In genomic region chr18:77181950-77182707, GRCh38 we compare ENCODE assay signal across 30 cellular contexts.
"Had no signal": no experiment of that assay in that cellular context is flagged by ENCODE, and none has a peak within 500 bp of the region (broad histone marks: within the 10 kb centered on the region; RNA-seq: fewer than 3 reads in every experiment).

No MANE protein-coding gene starts in this region.

- H3K27ac ChIP-seq: breast epithelium, dorsolateral prefrontal cortex, gastrocnemius medialis, lower lobe of right lung, parathyroid adenoma, thyroid gland, upper lobe of right lung had no signal

- H3K4me1 ChIP-seq: breast epithelium, gastrocnemius medialis, lower lobe of right lung, parathyroid adenoma, upper lobe of right lung had no signal

- H3K9me3 Mint-ChIP-seq: activated B cell treated with CpG ODN at 0.5 μM for 24 hours; central memory CD8-positive, alpha-beta T cell; effector memory CD8-positive, alpha-beta T cell had no signal

- H3K36me3 Mint-ChIP-seq: activated CD4-positive, alpha-beta memory T cell treated with anti-CD3 and anti-CD28 coated beads for 36 hours; activated naive CD8-positive, alpha-beta T cell treated with anti-CD3 and anti-CD28 coated beads for 36 hours had no signal

- H3K27me3 Mint-ChIP-seq: activated CD4-positive, alpha-beta memory T cell treated with anti-CD3 and anti-CD28 coated beads for 36 hours; activated naive CD8-positive, alpha-beta T cell treated with anti-CD3 and anti-CD28 coated beads for 36 hours; central memory CD8-positive, alpha-beta T cell; effector memory CD8-positive, alpha-beta T cell had no signal

- FAIRE-seq: colon, endothelial cell of umbilical vein, islet of Langerhans had no signal

- H3K36me3 ChIP-seq: breast epithelium, gastrocnemius medialis, lower lobe of right lung, thyroid gland, upper lobe of right lung had no signal

- H3K4me3 Mint-ChIP-seq: activated B cell treated with CpG ODN at 0.5 μM for 24 hours; activated CD4-positive, alpha-beta memory T cell treated with anti-CD3 and anti-CD28 coated beads for 36 hours; activated naive CD8-positive, alpha-beta T cell treated with anti-CD3 and anti-CD28 coated beads for 36 hours; central memory CD8-positive, alpha-beta T cell; effector memory CD8-positive, alpha-beta T cell; nephron progenitor cell had no signal

- H3K4me1 Mint-ChIP-seq: activated B cell treated with CpG ODN at 0.5 μM for 24 hours; activated naive CD8-positive, alpha-beta T cell treated with anti-CD3 and anti-CD28 coated beads for 36 hours; central memory CD8-positive, alpha-beta T cell; nephron progenitor cell had no signal

- H3K4me3 ChIP-seq: breast epithelium, dorsolateral prefrontal cortex, gastrocnemius medialis, lower lobe of right lung, mucosa of descending colon, thyroid gland, upper lobe of right lung had no signal

- ATAC-seq: effector memory CD8-positive, alpha-beta T cell; esophagus mucosa; gastrocnemius medialis; lower lobe of right lung; mucosa of descending colon; right cardiac atrium; stimulated activated naive CD8-positive, alpha-beta T cell treated with anti-CD3 and anti-CD28 coated beads, Interleukin-15, Interleukin-2, amounts not matched to agents 100 U/mL and 50 U/mL, for 24 hours; upper lobe of right lung had no signal

- DNase-seq: activated B cell treated with CpG ODN at 0.5 μM for 24 hours; activated CD4-positive, alpha-beta memory T cell treated with anti-CD3 and anti-CD28 coated beads for 36 hours; activated CD4-positive, alpha-beta T cell treated with anti-CD3 and anti-CD28 coated beads for 48 hours; activated naive CD4-positive, alpha-beta T cell treated with Interleukin-2 at 50 U/mL for 16 hours; activated naive CD8-positive, alpha-beta T cell treated with anti-CD3 and anti-CD28 coated beads for 36 hours; activated T-cell treated with anti-CD3 and anti-CD28 coated beads, Interleukin-2, amount 50 U/mL, for 48 hours; amniotic stem cell; dorsolateral prefrontal cortex; effector memory CD8-positive, alpha-beta T cell; gastrocnemius medialis; hypothalamus; lower lobe of right lung; mesendoderm; mucosa of descending colon; nephron progenitor cell; nucleus accumbens; right cardiac atrium; stimulated activated CD4-positive, alpha-beta T cell treated with anti-CD3 and anti-CD28 coated beads, Interleukin-12 subunit alpha, Interleukin-12 subunit beta, amount 100 ng/mL, for 4 hours; stimulated activated CD4-positive, alpha-beta T cell treated with anti-CD3 and anti-CD28 coated beads, Interleukin-4, amount 100 ng/mL, for 4 hours; stimulated activated naive CD8-positive, alpha-beta T cell treated with anti-CD3 and anti-CD28 coated beads, Interleukin-15, Interleukin-2, amounts not matched to agents 100 U/mL and 50 U/mL, for 24 hours; T1000; thyroid gland; upper lobe of right lung had no signal

- H3K9me3 ChIP-seq: gastrocnemius medialis, lower lobe of right lung, mucosa of descending colon, thyroid gland, upper lobe of right lung had no signal

- H3K27ac Mint-ChIP-seq: activated B cell treated with CpG ODN at 0.5 μM for 24 hours; activated CD4-positive, alpha-beta memory T cell treated with anti-CD3 and anti-CD28 coated beads for 36 hours; activated naive CD8-positive, alpha-beta T cell treated with anti-CD3 and anti-CD28 coated beads for 36 hours; effector memory CD8-positive, alpha-beta T cell; nephron progenitor cell had no signal

- H3K27me3 ChIP-seq: breast epithelium, dorsolateral prefrontal cortex, gastrocnemius medialis, thyroid gland, upper lobe of right lung had no signal
